2 cellular contexts compared by ENCODE assay signal in genomic region chr6:134223761-134224445, GRCh38.
TF ChIP-seq lines count a peak whose summit lies in the region.

No MANE protein-coding gene starts in this region.

TF ChIP-seq in A549, 52 proteins besides CTCF, POLR2A, EP300 and RAD21:
- TF ChIP-seq FOSL2 (IDR thresholded peaks at IDR 0.05): no peak
- TF ChIP-seq FOSL2 (CRISPR knock-in tag; IDR thresholded peaks at IDR 0.05): no peak
- TF ChIP-seq JUNB (IDR thresholded peaks at IDR 0.05): no peak
- TF ChIP-seq, protein P1, sequence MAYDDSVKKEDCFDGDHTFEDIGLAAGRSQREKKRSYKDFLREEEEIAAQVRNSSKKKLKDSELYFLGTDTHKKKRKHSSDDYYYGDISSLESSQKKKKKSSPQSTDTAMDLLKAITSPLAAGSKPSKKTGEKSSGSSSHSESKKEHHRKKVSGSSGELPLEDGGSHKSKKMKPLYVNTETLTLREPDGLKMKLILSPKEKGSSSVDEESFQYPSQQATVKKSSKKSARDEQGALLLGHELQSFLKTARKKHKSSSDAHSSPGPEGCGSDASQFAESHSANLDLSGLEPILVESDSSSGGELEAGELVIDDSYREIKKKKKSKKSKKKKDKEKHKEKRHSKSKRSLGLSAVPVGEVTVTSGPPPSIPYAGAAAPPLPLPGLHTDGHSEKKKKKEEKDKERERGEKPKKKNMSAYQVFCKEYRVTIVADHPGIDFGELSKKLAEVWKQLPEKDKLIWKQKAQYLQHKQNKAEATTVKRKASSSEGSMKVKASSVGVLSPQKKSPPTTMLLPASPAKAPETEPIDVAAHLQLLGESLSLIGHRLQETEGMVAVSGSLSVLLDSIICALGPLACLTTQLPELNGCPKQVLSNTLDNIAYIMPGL (CRISPR knock-in tag; IDR thresholded peaks at IDR 0.05; ENCODE audit: borderline replicate concordance): no peak
- TF ChIP-seq, protein P2, sequence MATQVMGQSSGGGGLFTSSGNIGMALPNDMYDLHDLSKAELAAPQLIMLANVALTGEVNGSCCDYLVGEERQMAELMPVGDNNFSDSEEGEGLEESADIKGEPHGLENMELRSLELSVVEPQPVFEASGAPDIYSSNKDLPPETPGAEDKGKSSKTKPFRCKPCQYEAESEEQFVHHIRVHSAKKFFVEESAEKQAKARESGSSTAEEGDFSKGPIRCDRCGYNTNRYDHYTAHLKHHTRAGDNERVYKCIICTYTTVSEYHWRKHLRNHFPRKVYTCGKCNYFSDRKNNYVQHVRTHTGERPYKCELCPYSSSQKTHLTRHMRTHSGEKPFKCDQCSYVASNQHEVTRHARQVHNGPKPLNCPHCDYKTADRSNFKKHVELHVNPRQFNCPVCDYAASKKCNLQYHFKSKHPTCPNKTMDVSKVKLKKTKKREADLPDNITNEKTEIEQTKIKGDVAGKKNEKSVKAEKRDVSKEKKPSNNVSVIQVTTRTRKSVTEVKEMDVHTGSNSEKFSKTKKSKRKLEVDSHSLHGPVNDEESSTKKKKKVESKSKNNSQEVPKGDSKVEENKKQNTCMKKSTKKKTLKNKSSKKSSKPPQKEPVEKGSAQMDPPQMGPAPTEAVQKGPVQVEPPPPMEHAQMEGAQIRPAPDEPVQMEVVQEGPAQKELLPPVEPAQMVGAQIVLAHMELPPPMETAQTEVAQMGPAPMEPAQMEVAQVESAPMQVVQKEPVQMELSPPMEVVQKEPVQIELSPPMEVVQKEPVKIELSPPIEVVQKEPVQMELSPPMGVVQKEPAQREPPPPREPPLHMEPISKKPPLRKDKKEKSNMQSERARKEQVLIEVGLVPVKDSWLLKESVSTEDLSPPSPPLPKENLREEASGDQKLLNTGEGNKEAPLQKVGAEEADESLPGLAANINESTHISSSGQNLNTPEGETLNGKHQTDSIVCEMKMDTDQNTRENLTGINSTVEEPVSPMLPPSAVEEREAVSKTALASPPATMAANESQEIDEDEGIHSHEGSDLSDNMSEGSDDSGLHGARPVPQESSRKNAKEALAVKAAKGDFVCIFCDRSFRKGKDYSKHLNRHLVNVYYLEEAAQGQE (IDR thresholded peaks at IDR 0.05): no peak
TF ChIP-seq in A549: peak in this region for 0.

TF ChIP-seq in IMR-90, 13 proteins besides CTCF, POLR2A, EP300 and RAD21:
- TF ChIP-seq MAZ (IDR thresholded peaks at IDR 0.05; ENCODE audit: borderline replicate concordance, low read depth, low read length): no peak
- no peak for TF ChIP-seq SMC3 (IDR thresholded peaks at IDR 0.05; ENCODE audit: low read depth, low read length)
- no peak for TF ChIP-seq BHLHE40 (IDR thresholded peaks at IDR 0.05; ENCODE audit: low read depth, low read length)
- TF ChIP-seq RCOR1 (IDR thresholded peaks at IDR 0.05; ENCODE audit: insufficient replicate concordance, low read length): no peak
- no peak for TF ChIP-seq CHD1 (IDR thresholded peaks at IDR 0.05; ENCODE audit: low read depth, low read length)
- TF ChIP-seq RFX5 (IDR thresholded peaks at IDR 0.05; ENCODE audit: low read depth, low read length): no peak
- TF ChIP-seq, protein P3, sequence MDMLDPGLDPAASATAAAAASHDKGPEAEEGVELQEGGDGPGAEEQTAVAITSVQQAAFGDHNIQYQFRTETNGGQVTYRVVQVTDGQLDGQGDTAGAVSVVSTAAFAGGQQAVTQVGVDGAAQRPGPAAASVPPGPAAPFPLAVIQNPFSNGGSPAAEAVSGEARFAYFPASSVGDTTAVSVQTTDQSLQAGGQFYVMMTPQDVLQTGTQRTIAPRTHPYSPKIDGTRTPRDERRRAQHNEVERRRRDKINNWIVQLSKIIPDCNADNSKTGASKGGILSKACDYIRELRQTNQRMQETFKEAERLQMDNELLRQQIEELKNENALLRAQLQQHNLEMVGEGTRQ (IDR thresholded peaks at IDR 0.05; ENCODE audit: low read depth, low read length): no peak
- TF ChIP-seq, protein P4, sequence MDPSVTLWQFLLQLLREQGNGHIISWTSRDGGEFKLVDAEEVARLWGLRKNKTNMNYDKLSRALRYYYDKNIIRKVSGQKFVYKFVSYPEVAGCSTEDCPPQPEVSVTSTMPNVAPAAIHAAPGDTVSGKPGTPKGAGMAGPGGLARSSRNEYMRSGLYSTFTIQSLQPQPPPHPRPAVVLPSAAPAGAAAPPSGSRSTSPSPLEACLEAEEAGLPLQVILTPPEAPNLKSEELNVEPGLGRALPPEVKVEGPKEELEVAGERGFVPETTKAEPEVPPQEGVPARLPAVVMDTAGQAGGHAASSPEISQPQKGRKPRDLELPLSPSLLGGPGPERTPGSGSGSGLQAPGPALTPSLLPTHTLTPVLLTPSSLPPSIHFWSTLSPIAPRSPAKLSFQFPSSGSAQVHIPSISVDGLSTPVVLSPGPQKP (IDR thresholded peaks at IDR 0.05; ENCODE audit: borderline replicate concordance, low read depth, low read length): no peak
- TF ChIP-seq MAFK (IDR thresholded peaks at IDR 0.05; ENCODE audit: low read depth, low read length): no peak
- no peak for TF ChIP-seq MXI1 (IDR thresholded peaks at IDR 0.05; ENCODE audit: borderline replicate concordance, low read depth, low read length)
- TF ChIP-seq NFE2L2 (IDR thresholded peaks at IDR 0.05; ENCODE audit: low read depth, low read length): no peak
- no peak for TF ChIP-seq FOS (IDR thresholded peaks at IDR 0.05; ENCODE audit: low read depth, low read length)
- TF ChIP-seq CEBPB (IDR thresholded peaks at IDR 0.05; ENCODE audit: low read depth, low read length): no peak
